ENCODE assay signal across 9 cellular contexts in the genomic region with DNA sequence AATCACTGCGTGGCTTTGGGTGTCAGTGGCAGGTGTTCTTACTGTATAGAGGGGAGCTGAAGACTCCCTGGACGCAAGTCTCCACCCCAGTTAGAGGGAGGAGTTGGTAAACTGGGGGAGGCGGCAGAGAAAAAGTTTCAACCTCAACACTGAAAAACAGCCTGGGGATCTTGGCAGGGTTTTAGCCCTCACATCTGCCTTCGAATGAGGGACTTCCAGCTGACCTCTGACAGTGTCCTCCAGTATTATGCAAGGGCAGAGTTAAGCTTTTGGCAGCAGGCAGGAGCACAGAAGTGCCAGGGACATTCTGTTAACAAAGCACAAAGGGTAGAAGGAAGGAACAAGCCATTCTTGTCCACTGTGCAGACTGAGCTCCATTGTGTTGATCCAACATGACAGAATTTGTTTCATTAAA. TPM values are rescaled to one million over a fixed set of nuclear protein-coding genes. Genes with fewer than 3 reads are reported as not detected.
DNase-seq lines count a peak whose midpoint lies in the region; ATAC-seq and TF ChIP-seq lines count a peak whose summit lies in the region.
"Had no signal": no experiment of that assay in that cellular context is flagged by ENCODE, and none has a peak within 500 bp of the region (broad histone marks: within the 10 kb centered on the region; RNA-seq: fewer than 3 reads in every experiment).

No MANE protein-coding gene starts in this region.

- no peaks in the 10 kb centered on the region for H3K36me3 Mint-ChIP-seq in neural progenitor cell
- H3K36me3 Mint-ChIP-seq in activated CD8-positive, alpha-beta memory T cell treated with anti-CD3 and anti-CD28 coated beads, Interleukin-2, amount 10 ng/mL, durations not matched to agents 7 days and 5 days, result no peaks in the 10 kb centered on the region

- peaks cover 42% of the 10 kb centered on the region for H3F3A ChIP-seq in neural progenitor cell (ENCODE audit: low read depth)

- H3K79me2 ChIP-seq in OCI-LY3 (ENCODE audit: low read length) (no peaks in the 10 kb centered on the region), neural progenitor cell (ENCODE audit: low read depth) (no peaks in the 10 kb centered on the region)

- peaks cover 10% of the 10 kb centered on the region for H3K27me3 Mint-ChIP-seq in neural progenitor cell (ENCODE audit: insufficient read depth, low read depth)
- H3K27me3 Mint-ChIP-seq in activated CD8-positive, alpha-beta memory T cell treated with anti-CD3 and anti-CD28 coated beads, Interleukin-2, amount 10 ng/mL, durations not matched to agents 7 days and 5 days, result peaks cover 29% of the 10 kb centered on the region

- H3K27me3 ChIP-seq in OCI-LY3 (ENCODE audit: low read depth, low read length) (peaks cover 57% of the 10 kb centered on the region), neural progenitor cell (no peaks in the 10 kb centered on the region)

- H3K4me2 ChIP-seq in OCI-LY3 (ENCODE audit: low read length), result peak overlapping the region; percentile 87
- peak overlapping the region; percentile 51 for H3K4me2 ChIP-seq in neural progenitor cell

- H3K27ac ChIP-seq in OCI-LY3 (ENCODE audit: low read length) (no peak overlapping the region), neural progenitor cell (no peak overlapping the region)

- no peaks in the 10 kb centered on the region for H4K20me1 ChIP-seq in OCI-LY3 (ENCODE audit: insufficient read depth, low read length)
- no peaks in the 10 kb centered on the region for H4K20me1 ChIP-seq in neural progenitor cell (ENCODE audit: low read depth)

- no peak for ATAC-seq in GM18519 (IDR thresholded peaks at IDR 0.05; ENCODE audit: low FRiP score, unreplicated experiment)
- ATAC-seq in activated CD8-positive, alpha-beta memory T cell treated with anti-CD3 and anti-CD28 coated beads, Interleukin-2, amount 10 ng/mL, durations not matched to agents 7 days and 5 days, result no peak
- ATAC-seq: SK-N-SH treated with all-trans-retinoic acid at 6 μM for 48 hours had no signal

- no peaks in the 10 kb centered on the region for H3K9me3 ChIP-seq in OCI-LY3 (ENCODE audit: insufficient read depth, low read length)
- no peaks in the 10 kb centered on the region for H3K9me3 ChIP-seq in neural progenitor cell (ENCODE audit: low read depth)

- H3K27ac Mint-ChIP-seq in neural progenitor cell, result peak overlapping the region; percentile 61
- H3K27ac Mint-ChIP-seq in activated CD8-positive, alpha-beta memory T cell treated with anti-CD3 and anti-CD28 coated beads, Interleukin-2, amount 10 ng/mL, durations not matched to agents 7 days and 5 days, result no peak overlapping the region

- peak overlapping the region; percentile 31 for H3K4me3 Mint-ChIP-seq in neural progenitor cell
- H3K4me3 Mint-ChIP-seq in activated CD8-positive, alpha-beta memory T cell treated with anti-CD3 and anti-CD28 coated beads, Interleukin-2, amount 10 ng/mL, durations not matched to agents 7 days and 5 days, result no peak overlapping the region

- H3K36me3 ChIP-seq in OCI-LY3 (replicated peaks; ENCODE audit: low read depth, low read length) (no peaks in the 10 kb centered on the region), neural progenitor cell (no peaks in the 10 kb centered on the region)

- peak overlapping the region; percentile 20 for H3K9ac ChIP-seq in OCI-LY3 (ENCODE audit: low read length)
- no peak overlapping the region for H3K9ac ChIP-seq in neural progenitor cell

- H3K4me1 ChIP-seq in OCI-LY3 (ENCODE audit: low read length) (peaks cover 42% of the 10 kb centered on the region), neural progenitor cell (peaks cover 43% of the 10 kb centered on the region)

- H3K4me3 ChIP-seq in OCI-LY3 (ENCODE audit: low read length), result peak overlapping the region; percentile 72
- H3K4me3 ChIP-seq in fibroblast of the aortic adventitia (ENCODE audit: low read depth, low read length), result no peak overlapping the region
- no peak overlapping the region for H3K4me3 ChIP-seq in neural progenitor cell

- H3K9me3 Mint-ChIP-seq in neural progenitor cell, result peaks cover 4% of the 10 kb centered on the region
- H3K9me3 Mint-ChIP-seq in activated CD8-positive, alpha-beta memory T cell treated with anti-CD3 and anti-CD28 coated beads, Interleukin-2, amount 10 ng/mL, durations not matched to agents 7 days and 5 days (ENCODE audit: low read depth), result no peaks in the 10 kb centered on the region

- TF ChIP-seq CTCF in OCI-LY3 (IDR thresholded peaks at IDR 0.05; ENCODE audit: low read depth, low read length), result no peak
- no peak for TF ChIP-seq CTCF in fibroblast of the aortic adventitia (IDR thresholded peaks at IDR 0.05; ENCODE audit: insufficient read depth, low read length)
- no peak for TF ChIP-seq CTCF in neural progenitor cell (IDR thresholded peaks at IDR 0.05)

- CTCF ChIA-PET in activated CD8-positive, alpha-beta memory T cell treated with anti-CD3 and anti-CD28 coated beads, Interleukin-2, amount 10 ng/mL, durations not matched to agents 7 days and 5 days (lab: Charles Lee), result interaction anchor here (0.9 to 5.3 kb wide), 7 partner anchors 10 to 565 kb away, joined by 3 to 31 read pairs (median 5); no protein-coding TSS in a partner anchor

- H3K4me1 Mint-ChIP-seq in neural progenitor cell, result peaks cover 54% of the 10 kb centered on the region
- peaks cover 4% of the 10 kb centered on the region for H3K4me1 Mint-ChIP-seq in activated CD8-positive, alpha-beta memory T cell treated with anti-CD3 and anti-CD28 coated beads, Interleukin-2, amount 10 ng/mL, durations not matched to agents 7 days and 5 days

- DNase-seq in C1 segment of cervical spinal cord (lab: John Stamatoyannopoulos, UW) (peak in 11 of 14 donors; percentile 57 to 93 (median 87)), fibroblast of the aortic adventitia (ENCODE audit: low read depth) (peak; percentile 51), neural progenitor cell (ENCODE audit: low spot score) (peak; percentile 39), RKO (ENCODE audit: low spot score) (no peak)
- DNase-seq in stimulated activated CD4-positive, alpha-beta T cell treated with anti-CD3 and anti-CD28 coated beads, Interleukin-12 subunit alpha, Interleukin-12 subunit beta, amount 100 ng/mL, for 4 hours, result no peak
- DNase-seq in activated CD8-positive, alpha-beta memory T cell treated with anti-CD3 and anti-CD28 coated beads, Interleukin-2, amount 10 ng/mL, durations not matched to agents 7 days and 5 days, result no peak

- H2AFZ ChIP-seq in OCI-LY3 (ENCODE audit: low read depth, low read length) (peak overlapping the region; percentile 39; the same call in 1 of the 2 replicates), neural progenitor cell (replicated peaks) (peak overlapping the region; percentile 38)

RNA-seq across cellular contexts. Expression of a gene that starts 41.2 kb away (rescaled TPM):
- total RNA-seq in fibroblast of the aortic adventitia (ENCODE audit: low replicate concordance), result 30.8 and 33.2 TPM in 2 replicates
- 44.1 and 48.3 TPM in 2 replicates for total RNA-seq in neural progenitor cell (ENCODE audit: low replicate concordance)
- total RNA-seq in activated CD8-positive, alpha-beta memory T cell treated with anti-CD3 and anti-CD28 coated beads, Interleukin-2, amount 10 ng/mL, durations not matched to agents 7 days and 5 days, result 10 to 100 TPM; 26.5 to 27.2 TPM

Comparison
In these comparisons a context has a peak if more than half of its experiments do, and no peak if none do; other contexts are left out.
1. DNase-seq: peak in C1 segment of cervical spinal cord (11 of 14), fibroblast of the aortic adventitia (single experiment) and neural progenitor cell (single experiment); none in stimulated activated CD4-positive, alpha-beta T cell treated with anti-CD3 and anti-CD28 coated beads, Interleukin-12 subunit alpha, Interleukin-12 subunit beta, amount 100 ng/mL, for 4 hours (single experiment), RKO (single experiment) and activated CD8-positive, alpha-beta memory T cell treated with anti-CD3 and anti-CD28 coated beads, Interleukin-2, amount 10 ng/mL, durations not matched to agents 7 days and 5 days (single experiment).